In genomic region chr22:22590136-22590891, GRCh38 we compare ENCODE assay signal across 1 cellular context.
TF ChIP-seq lines count a peak whose summit lies in the region.

No MANE protein-coding gene starts in this region.

TF ChIP-seq in K562, 482 proteins besides CTCF, POLR2A, EP300 and RAD21 (continued from another document):
- TF ChIP-seq, protein P1, sequence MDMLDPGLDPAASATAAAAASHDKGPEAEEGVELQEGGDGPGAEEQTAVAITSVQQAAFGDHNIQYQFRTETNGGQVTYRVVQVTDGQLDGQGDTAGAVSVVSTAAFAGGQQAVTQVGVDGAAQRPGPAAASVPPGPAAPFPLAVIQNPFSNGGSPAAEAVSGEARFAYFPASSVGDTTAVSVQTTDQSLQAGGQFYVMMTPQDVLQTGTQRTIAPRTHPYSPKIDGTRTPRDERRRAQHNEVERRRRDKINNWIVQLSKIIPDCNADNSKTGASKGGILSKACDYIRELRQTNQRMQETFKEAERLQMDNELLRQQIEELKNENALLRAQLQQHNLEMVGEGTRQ (CRISPR knock-in tag; IDR thresholded peaks at IDR 0.05), result 0 out of 2 replicates have a peak, but pooled peaks have one; percentile 4
- TF ChIP-seq ZNF263 (CRISPR knock-in tag; IDR thresholded peaks at IDR 0.05; ENCODE audit: borderline replicate concordance) (no peak), FOSL1 (tag; conservative IDR thresholded peaks at IDR 0.05) (no peak), ZBTB11 (CRISPR knock-in tag; IDR thresholded peaks at IDR 0.05) (no peak), ZNF184 (CRISPR knock-in tag; IDR thresholded peaks at IDR 0.05) (0 out of 2 replicates have a peak, but pooled peaks have one; percentile 44), ZC3H4 (CRISPR knock-in tag; IDR thresholded peaks at IDR 0.05; ENCODE audit: borderline replicate concordance) (peak; percentile 23; the same call in 1 of the 2 replicates), TRIM28 (IDR thresholded peaks at IDR 0.05) (no peak), MYNN (IDR thresholded peaks at IDR 0.05) (no peak), MYNN (CRISPR knock-in tag; IDR thresholded peaks at IDR 0.05) (peak; percentile 59; the same call in 1 of the 2 replicates)
- TF ChIP-seq, protein P2, sequence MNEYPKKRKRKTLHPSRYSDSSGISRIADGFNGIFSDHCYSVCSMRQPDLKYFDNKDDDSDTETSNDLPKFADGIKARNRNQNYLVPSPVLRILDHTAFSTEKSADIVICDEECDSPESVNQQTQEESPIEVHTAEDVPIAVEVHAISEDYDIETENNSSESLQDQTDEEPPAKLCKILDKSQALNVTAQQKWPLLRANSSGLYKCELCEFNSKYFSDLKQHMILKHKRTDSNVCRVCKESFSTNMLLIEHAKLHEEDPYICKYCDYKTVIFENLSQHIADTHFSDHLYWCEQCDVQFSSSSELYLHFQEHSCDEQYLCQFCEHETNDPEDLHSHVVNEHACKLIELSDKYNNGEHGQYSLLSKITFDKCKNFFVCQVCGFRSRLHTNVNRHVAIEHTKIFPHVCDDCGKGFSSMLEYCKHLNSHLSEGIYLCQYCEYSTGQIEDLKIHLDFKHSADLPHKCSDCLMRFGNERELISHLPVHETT (CRISPR knock-in tag; conservative IDR thresholded peaks at IDR 0.05 in 1 of 2, IDR thresholded peaks at IDR 0.05 in 1 of 2), result peak in 1 of 2 experiments; percentile 88; a peak in 1 of 4 replicates
